6 cellular contexts compared by ENCODE assay signal in the genomic region with DNA sequence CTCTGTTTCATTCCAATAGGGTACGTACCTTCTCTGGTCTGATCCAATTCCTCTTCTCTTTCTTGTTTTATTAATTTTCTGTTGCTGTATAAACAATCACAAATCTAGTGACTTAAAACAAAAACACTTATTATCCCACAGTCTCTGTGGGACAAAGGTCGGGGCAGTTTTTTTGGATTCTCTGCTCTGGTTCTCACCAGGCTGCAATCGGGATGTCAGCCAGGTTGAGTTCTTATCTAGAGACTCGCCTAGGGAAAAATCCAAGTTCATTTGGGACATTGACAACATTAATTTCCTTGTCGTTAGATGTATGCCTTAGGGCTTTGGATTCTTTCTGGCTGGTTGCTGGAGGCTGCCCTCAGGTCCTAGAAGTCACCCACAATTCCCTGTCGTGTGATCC.
"Had no signal": no experiment of that assay in that cellular context is flagged by ENCODE, and none has a peak within 500 bp of the region (broad histone marks: within the 10 kb centered on the region; RNA-seq: fewer than 3 reads in every experiment).

No MANE protein-coding gene starts in this region.

- FAIRE-seq: HTR-8/SVneo, K562 had no signal

- ATAC-seq: K562 had no signal

- H3K4me3 ChIP-seq: K562 had no signal

- DNase-seq: IMR-90, KBM-7, KG1 had no signal

- H3K27ac ChIP-seq: HL-60 had no signal
